ENCODE assay signal across 17 cellular contexts in genomic region chr16:69313469-69313868, GRCh38. TPM values are rescaled to one million over a fixed set of nuclear protein-coding genes. Genes with fewer than 3 reads are reported as not detected.
DNase-seq lines count a peak whose midpoint lies in the region; ATAC-seq and TF ChIP-seq lines count a peak whose summit lies in the region.
"Had no signal": no experiment of that assay in that cellular context is flagged by ENCODE, and none has a peak within 500 bp of the region (broad histone marks: within the 10 kb centered on the region; RNA-seq: fewer than 3 reads in every experiment).

No MANE protein-coding gene starts in this region.

- no peaks in the 10 kb centered on the region for H3K27me3 ChIP-seq in Caco-2 (replicated peaks; ENCODE audit: control insufficient read depth, insufficient read depth, low read length)
- H3K27me3 ChIP-seq: heart right ventricle, spleen had no signal

- H3K4me1 ChIP-seq in Caco-2 = peaks cover 9% of the 10 kb centered on the region; the same call in 1 of the 2 replicates

- no peaks in the 10 kb centered on the region for H3K9me3 Mint-ChIP-seq in Caco-2 (ENCODE audit: unreplicated experiment)
- H3K9me3 Mint-ChIP-seq in activated T-helper 2 cell treated with anti-CD3 and anti-CD28 coated beads, Interferon-gamma antibody, Interleukin-2, Interleukin-4, amounts not matched to agents 10 μg/mL and 5 μg/mL and 100 μg/mL, durations not matched to agents 14 hours and 24 hours and 36 hours = no peaks in the 10 kb centered on the region
- no peaks in the 10 kb centered on the region for H3K9me3 Mint-ChIP-seq in naive thymus-derived CD8-positive, alpha-beta T cell

- peak overlapping the region; percentile 49 for H3K4me3 Mint-ChIP-seq in Caco-2 (ENCODE audit: unreplicated experiment)
- peak overlapping the region; percentile 61 for H3K4me3 Mint-ChIP-seq in activated T-helper 2 cell treated with anti-CD3 and anti-CD28 coated beads, Interferon-gamma antibody, Interleukin-2, Interleukin-4, amounts not matched to agents 10 μg/mL and 5 μg/mL and 100 μg/mL, durations not matched to agents 14 hours and 24 hours and 36 hours (ENCODE audit: low read depth)
- H3K4me3 Mint-ChIP-seq in naive thymus-derived CD8-positive, alpha-beta T cell = peak overlapping the region; percentile 46 to 97 (median 64)

- no peak overlapping the region for H3K4me3 ChIP-seq in Caco-2 (ENCODE audit: low read depth, low read length)
- H3K4me3 ChIP-seq: spleen had no signal

- peaks cover 1% of the 10 kb centered on the region; the same call in 1 of the 2 replicates for H3K36me3 ChIP-seq in Caco-2 (ENCODE audit: control insufficient read depth, insufficient read depth, low read length)

- H3K27ac Mint-ChIP-seq in Caco-2 (ENCODE audit: unreplicated experiment) = no peak overlapping the region
- H3K27ac Mint-ChIP-seq in activated T-helper 2 cell treated with anti-CD3 and anti-CD28 coated beads, Interferon-gamma antibody, Interleukin-2, Interleukin-4, amounts not matched to agents 10 μg/mL and 5 μg/mL and 100 μg/mL, durations not matched to agents 14 hours and 24 hours and 36 hours = peak overlapping the region; percentile 45
- peak overlapping the region in 7 of 10 donors; percentile 11 to 87 (median 56) for H3K27ac Mint-ChIP-seq in naive thymus-derived CD8-positive, alpha-beta T cell

- no peaks in the 10 kb centered on the region for H3K9me3 ChIP-seq in Caco-2
- H3K9me3 ChIP-seq: heart right ventricle, spleen had no signal

- POLR2A ChIA-PET in Caco-2 (lab: Charles Lee) = no interaction called here
- POLR2A ChIA-PET in naive thymus-derived CD8-positive, alpha-beta T cell (lab: Charles Lee) = interaction anchor here (0.9 to 1.5 kb wide), 4 partner anchors 10 to 27 kb away, joined by 3 to 6 read pairs (median 4); partner anchors contain the start of gene PDF

- peaks cover 83% of the 10 kb centered on the region for H3K36me3 Mint-ChIP-seq in Caco-2 (ENCODE audit: insufficient read depth, unreplicated experiment)
- peaks cover 52% of the 10 kb centered on the region for H3K36me3 Mint-ChIP-seq in activated T-helper 2 cell treated with anti-CD3 and anti-CD28 coated beads, Interferon-gamma antibody, Interleukin-2, Interleukin-4, amounts not matched to agents 10 μg/mL and 5 μg/mL and 100 μg/mL, durations not matched to agents 14 hours and 24 hours and 36 hours (ENCODE audit: low read depth)
- H3K36me3 Mint-ChIP-seq in naive thymus-derived CD8-positive, alpha-beta T cell = peaks cover 0 to 40% (median 0%) of the 10 kb centered on the region in 3 donors

- DNase-seq in NCI-H1694 treated with DMSO at 0.1 percent for 48 hours (lab: John Stamatoyannopoulos, UW) = peak; percentile 3
- DNase-seq in NCI-H1694 (lab: John Stamatoyannopoulos, UW) = no peak
- DNase-seq in Caco-2 = no peak
- no peak for DNase-seq in activated T-helper 2 cell treated with anti-CD3 and anti-CD28 coated beads, Interferon-gamma antibody, Interleukin-2, Interleukin-4, amounts not matched to agents 10 μg/mL and 5 μg/mL and 100 μg/mL, durations not matched to agents 14 hours and 24 hours and 36 hours (ENCODE audit: low spot score)
- DNase-seq in naive thymus-derived CD8-positive, alpha-beta T cell = no peak
- DNase-seq in NCI-H187 (lab: John Stamatoyannopoulos, UW) = no peak
- no peak for DNase-seq in activated CD4-positive, CD25-positive, alpha-beta regulatory T cell (lab: John Stamatoyannopoulos, UW)
- no peak for DNase-seq in amygdala (lab: John Stamatoyannopoulos, UW)
- DNase-seq: heart right ventricle, KG1, NCI-H1436 treated with DMSO at 0.1 percent for 48 hours, NCI-H526, spleen had no signal

- H3K4me1 Mint-ChIP-seq in Caco-2 (ENCODE audit: low read depth, unreplicated experiment) = peaks cover 5% of the 10 kb centered on the region
- H3K4me1 Mint-ChIP-seq in activated T-helper 2 cell treated with anti-CD3 and anti-CD28 coated beads, Interferon-gamma antibody, Interleukin-2, Interleukin-4, amounts not matched to agents 10 μg/mL and 5 μg/mL and 100 μg/mL, durations not matched to agents 14 hours and 24 hours and 36 hours (ENCODE audit: low read depth) = peaks cover 17% of the 10 kb centered on the region
- peaks cover 17 to 35% (median 32%) of the 10 kb centered on the region in 4 donors for H3K4me1 Mint-ChIP-seq in naive thymus-derived CD8-positive, alpha-beta T cell

- no peak for TF ChIP-seq CTCF in Caco-2 (IDR thresholded peaks at IDR 0.05; ENCODE audit: insufficient read depth in 1 of 2, low read depth in 1 of 2, low read length in 1 of 2, severe bottlenecking in 1 of 2, unreplicated experiment in 1 of 2)

- H3K27me3 Mint-ChIP-seq in Caco-2 (ENCODE audit: insufficient read depth, unreplicated experiment) = no peaks in the 10 kb centered on the region
- no peaks in the 10 kb centered on the region for H3K27me3 Mint-ChIP-seq in activated T-helper 2 cell treated with anti-CD3 and anti-CD28 coated beads, Interferon-gamma antibody, Interleukin-2, Interleukin-4, amounts not matched to agents 10 μg/mL and 5 μg/mL and 100 μg/mL, durations not matched to agents 14 hours and 24 hours and 36 hours (ENCODE audit: low read depth)
- H3K27me3 Mint-ChIP-seq in naive thymus-derived CD8-positive, alpha-beta T cell = no peaks in the 10 kb centered on the region

- BruUV-seq in Caco-2 (replicated peaks; lab: Mats Ljungman, UMichigan) = no TSS peak

- ATAC-seq in naive thymus-derived CD8-positive, alpha-beta T cell = no peak
- ATAC-seq: heart right ventricle, Panc1, SK-N-SH treated with all-trans-retinoic acid at 6 μM for 48 hours had no signal

- CTCF ChIA-PET in Caco-2 (lab: Charles Lee) = no interaction called here

- intact Hi-C loops in Caco-2 (cut with micrococcal nuclease; ENCODE audit: unreplicated experiment) = no loop called here
- intact Hi-C loops in activated T-helper 2 cell treated with anti-CD3 and anti-CD28 coated beads, Interferon-gamma antibody, Interleukin-2, Interleukin-4, amounts not matched to agents 10 μg/mL and 5 μg/mL and 100 μg/mL, durations not matched to agents 14 hours and 24 hours and 36 hours (cut with micrococcal nuclease) = no loop called here

RNA-seq across cellular contexts. Expression of gene VPS4A, which starts 2.3 kb away (rescaled TPM):
- total RNA-seq in Caco-2 (2022) = 42.4 and 45.8 TPM in 2 replicates
- 34.6 and 36.3 TPM in 2 replicates for total RNA-seq in activated T-helper 2 cell treated with anti-CD3 and anti-CD28 coated beads, Interferon-gamma antibody, Interleukin-2, Interleukin-4, amounts not matched to agents 10 μg/mL and 5 μg/mL and 100 μg/mL, durations not matched to agents 14 hours and 24 hours and 36 hours
- total RNA-seq in naive thymus-derived CD8-positive, alpha-beta T cell = 10 to 100 TPM; 51.3 to 52.2 TPM
- 10 to 100 TPM; 28.4 to 36.1 (median 29.1) TPM for polyA plus RNA-seq in naive thymus-derived CD8-positive, alpha-beta T cell

RNA-seq across cellular contexts. Expression of gene PDF, which starts 16.9 kb away (rescaled TPM):
- 42.1 and 50.7 TPM in 2 replicates for total RNA-seq in Caco-2 (2022)
- total RNA-seq in activated T-helper 2 cell treated with anti-CD3 and anti-CD28 coated beads, Interferon-gamma antibody, Interleukin-2, Interleukin-4, amounts not matched to agents 10 μg/mL and 5 μg/mL and 100 μg/mL, durations not matched to agents 14 hours and 24 hours and 36 hours = 15.5 and 17.8 TPM in 2 replicates
- 10 to 100 TPM; 15.1 to 16.8 TPM for total RNA-seq in naive thymus-derived CD8-positive, alpha-beta T cell
- 10 to 100 TPM; 12.3 to 17.2 (median 13.8) TPM for polyA plus RNA-seq in naive thymus-derived CD8-positive, alpha-beta T cell

RNA-seq across cellular contexts. Expression of gene COG8, which starts 25.9 kb away (rescaled TPM):
- total RNA-seq in Caco-2 (2022) = 57.4 and 59.1 TPM in 2 replicates
- total RNA-seq in activated T-helper 2 cell treated with anti-CD3 and anti-CD28 coated beads, Interferon-gamma antibody, Interleukin-2, Interleukin-4, amounts not matched to agents 10 μg/mL and 5 μg/mL and 100 μg/mL, durations not matched to agents 14 hours and 24 hours and 36 hours = 41.5 and 42.9 TPM in 2 replicates
- 10 to 100 TPM; 62.0 to 65.5 TPM for total RNA-seq in naive thymus-derived CD8-positive, alpha-beta T cell
- 10 to 100 TPM; 33.6 to 42.0 (median 39.6) TPM for polyA plus RNA-seq in naive thymus-derived CD8-positive, alpha-beta T cell

RNA-seq across cellular contexts. Expression of gene NIP7, which starts 26.1 kb away (rescaled TPM):
- 65.6 TPM in 2 replicates for total RNA-seq in Caco-2 (2022)
- total RNA-seq in activated T-helper 2 cell treated with anti-CD3 and anti-CD28 coated beads, Interferon-gamma antibody, Interleukin-2, Interleukin-4, amounts not matched to agents 10 μg/mL and 5 μg/mL and 100 μg/mL, durations not matched to agents 14 hours and 24 hours and 36 hours = 60.5 and 60.8 TPM in 2 replicates
- 10 to 100 TPM; 33.0 to 34.4 TPM for total RNA-seq in naive thymus-derived CD8-positive, alpha-beta T cell
- polyA plus RNA-seq in naive thymus-derived CD8-positive, alpha-beta T cell = 10 to 100 TPM; 17.6 to 24.8 (median 18.5) TPM

RNA-seq across cellular contexts. Expression of gene TMED6, which starts 38.1 kb away (rescaled TPM):
- 2.4 TPM in 2 replicates for total RNA-seq in Caco-2 (2022)
- 1.8 and 1.9 TPM in 2 replicates for total RNA-seq in activated T-helper 2 cell treated with anti-CD3 and anti-CD28 coated beads, Interferon-gamma antibody, Interleukin-2, Interleukin-4, amounts not matched to agents 10 μg/mL and 5 μg/mL and 100 μg/mL, durations not matched to agents 14 hours and 24 hours and 36 hours
- total RNA-seq in naive thymus-derived CD8-positive, alpha-beta T cell = 1 to 10 TPM; 4.5 to 5.2 TPM
- polyA plus RNA-seq in naive thymus-derived CD8-positive, alpha-beta T cell = under 1 TPM in 1 of 3 donors, not detected in 2; 0.43 TPM
- total RNA-seq: dermis microvascular lymphatic vessel endothelial cell, G401 had no signal
